Comparison of ENCODE assay signal across 8 cellular contexts in the genomic region with DNA sequence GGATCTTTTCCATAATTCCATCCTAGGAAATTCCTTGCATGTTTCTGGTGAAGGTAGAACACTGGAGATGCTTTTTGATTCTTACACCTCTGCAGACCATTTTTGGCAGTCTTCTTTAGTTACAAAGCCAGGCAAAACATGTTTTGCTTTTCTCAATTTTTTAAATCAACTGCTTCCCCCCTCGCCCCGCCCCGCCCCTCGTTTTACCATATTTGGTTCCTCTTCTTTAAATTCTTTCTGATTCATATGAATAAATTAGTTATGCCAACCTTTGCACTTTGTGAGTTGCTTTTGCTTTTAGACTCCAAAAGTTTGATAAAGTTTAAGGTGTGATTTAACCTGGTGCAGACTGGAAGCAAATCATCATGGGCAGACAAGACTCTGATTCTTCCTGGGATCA.
A peak's percentile ranks its signal among the peaks of the same experiment; 100 is the strongest.
DNase-seq lines count a peak whose midpoint lies in the region; ATAC-seq lines count a peak whose summit lies in the region.

No MANE protein-coding gene starts in this region.

- H3K4me3 Mint-ChIP-seq in IgD-negative memory B cell = peak overlapping the region; percentile 93 to 99 (median 98)

- no peaks in the 10 kb centered on the region for H3K27me3 Mint-ChIP-seq in IgD-negative memory B cell

- peaks cover 5% of the 10 kb centered on the region for H3K27me3 ChIP-seq in iPS-20b (ENCODE audit: insufficient read depth, low read length)

- H3K9me3 ChIP-seq in iPS-20b (ENCODE audit: insufficient read depth, low read depth, low read length) = no peaks in the 10 kb centered on the region

- H3K27ac Mint-ChIP-seq in IgD-negative memory B cell = peak overlapping the region; percentile 98 to 100 (median 99)

- intact Hi-C loops in sciatic nerve (cut with DNase I) = loop anchor here (5.0 to 10.0 kb wide), 2 partner anchors 104 to 138 kb away; partner anchors contain the start of gene JAK1

- no peaks in the 10 kb centered on the region for H3K9me3 Mint-ChIP-seq in IgD-negative memory B cell

- peak overlapping the region; percentile 89; the same call in 1 of the 2 replicates for H3K4me3 ChIP-seq in iPS-20b (ENCODE audit: low read length)

- H3K4me1 Mint-ChIP-seq in IgD-negative memory B cell = peaks cover 22 to 35% (median 32%) of the 10 kb centered on the region in 3 donors

- peak; percentile 45 for DNase-seq in activated T-cell treated with anti-CD3 and anti-CD28 coated beads, Interleukin-2, amount 50 U/mL, for 1 hour
- peak; percentile 57 for DNase-seq in stimulated activated CD8-positive, alpha-beta memory T cell treated with anti-CD3 and anti-CD28 coated beads, Interleukin-4, amount 100 ng/mL, for 48 hours
- DNase-seq in NCI-H1417 treated with DMSO at 0.1 percent for 48 hours (lab: John Stamatoyannopoulos, UW) = no peak
- no peak for DNase-seq in sciatic nerve (ENCODE audit: low spot score)
- no peak for DNase-seq in NCI-H82 treated with DMSO at 0.1 percent for 48 hours (lab: John Stamatoyannopoulos, UW; ENCODE audit: unreplicated experiment)

- H3K36me3 Mint-ChIP-seq in IgD-negative memory B cell = no peaks in the 10 kb centered on the region

- H3K27ac ChIP-seq in iPS-20b (ENCODE audit: low read length) = no peak overlapping the region

- H3K36me3 ChIP-seq in iPS-20b (ENCODE audit: insufficient read depth, low read depth, low read length) = no peaks in the 10 kb centered on the region

- no peak for ATAC-seq in sciatic nerve
- ATAC-seq in GM21423 (IDR thresholded peaks at IDR 0.05; ENCODE audit: unreplicated experiment) = no peak

- peaks cover 21% of the 10 kb centered on the region for H3K4me1 ChIP-seq in iPS-20b (ENCODE audit: insufficient read depth, low read length)

- H3K9ac ChIP-seq in iPS-20b (ENCODE audit: low read depth, low read length) = peak overlapping the region; percentile 95; the same call in 1 of the 2 replicates

Comparison
In these comparisons a context has a peak if more than half of its experiments do, and no peak if none do; other contexts are left out.
1. DNase-seq: peak in activated T-cell treated with anti-CD3 and anti-CD28 coated beads, Interleukin-2, amount 50 U/mL, for 1 hour (single experiment) and stimulated activated CD8-positive, alpha-beta memory T cell treated with anti-CD3 and anti-CD28 coated beads, Interleukin-4, amount 100 ng/mL, for 48 hours (single experiment); none in NCI-H1417 treated with DMSO at 0.1 percent for 48 hours (single experiment), sciatic nerve (single experiment) and NCI-H82 treated with DMSO at 0.1 percent for 48 hours (single experiment).